Comparison of ENCODE assay signal across 15 cellular contexts in the genomic region with DNA sequence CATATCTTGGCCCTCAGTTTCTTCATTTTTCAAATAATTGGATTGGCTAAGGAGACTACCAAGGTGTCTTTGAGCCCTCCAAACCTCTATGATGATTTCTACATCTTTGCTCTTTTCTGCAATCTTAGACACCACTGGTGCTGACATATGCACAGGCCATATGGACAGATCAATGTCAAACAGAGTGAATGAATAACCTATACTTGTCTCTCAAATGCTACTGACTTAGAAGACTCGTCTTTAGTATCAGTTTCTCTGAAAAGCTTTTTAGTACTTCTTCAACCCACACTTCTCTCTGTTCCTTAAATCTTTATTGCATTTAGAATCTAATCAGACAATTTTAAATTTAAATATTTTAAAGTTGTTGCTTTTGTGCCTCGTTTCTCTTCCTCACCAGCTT.
DNase-seq lines count a peak whose midpoint lies in the region; ATAC-seq and TF ChIP-seq lines count a peak whose summit lies in the region.
"Had no signal": no experiment of that assay in that cellular context is flagged by ENCODE, and none has a peak within 500 bp of the region (broad histone marks: within the 10 kb centered on the region; RNA-seq: fewer than 3 reads in every experiment).

No MANE protein-coding gene starts in this region.

- TF ChIP-seq CTCF in psoas muscle (IDR thresholded peaks at IDR 0.05) = no peak

- H3K9me3 ChIP-seq in psoas muscle = no peaks in the 10 kb centered on the region

- H3K27ac ChIP-seq in psoas muscle = no peak overlapping the region
- H3K27ac ChIP-seq: SJCRH30, skin epidermis had no signal

- intact Hi-C loops in psoas muscle (cut with DNase I) = no loop called here

- in situ Hi-C loops in KBM-7 (cut with MboI; ENCODE audit: low pct_unique_long_range_greater_than_20kb, low sequenced_read_pairs) = no loop called here

- 93 to 97% (median 96%) methylated on average over 2 of the region's 2 CpGs for WGBS in psoas muscle, 3 donors

- no peaks in the 10 kb centered on the region for H3K27me3 ChIP-seq in psoas muscle (ENCODE audit: insufficient read depth in 3 of 3, low read length in 2 of 3)
- H3K27me3 ChIP-seq: SJCRH30 had no signal

- peak; percentile 51 for ATAC-seq in GM18870 (IDR thresholded peaks at IDR 0.05; ENCODE audit: unreplicated experiment)
- ATAC-seq in GM21447 (IDR thresholded peaks at IDR 0.05; ENCODE audit: unreplicated experiment) = peak; percentile 59
- peak; percentile 65 for ATAC-seq in HG03025 (IDR thresholded peaks at IDR 0.05; ENCODE audit: low FRiP score, unreplicated experiment)
- peak; percentile 45 for ATAC-seq in HG03558 (IDR thresholded peaks at IDR 0.05; ENCODE audit: extremely low read depth, unreplicated experiment)
- no peak for ATAC-seq in psoas muscle
- ATAC-seq in GM21360 (IDR thresholded peaks at IDR 0.05; ENCODE audit: unreplicated experiment) = no peak

- no peaks in the 10 kb centered on the region for H3K36me3 ChIP-seq in psoas muscle (ENCODE audit: insufficient read depth in 1 of 2, low read depth in 1 of 2)
- H3K36me3 ChIP-seq: SJCRH30 had no signal

- H3K4me1 ChIP-seq in psoas muscle = no peaks in the 10 kb centered on the region
- H3K4me1 ChIP-seq: SJCRH30 had no signal

- H3K4me3 ChIP-seq in psoas muscle = no peak overlapping the region
- H3K4me3 ChIP-seq: SJCRH30, skin epidermis had no signal

- DNase-seq in AG08396 (ENCODE audit: low spot score) (no peak), psoas muscle (no peak), KBM-7 (no peak)
- DNase-seq: activated naive CD4-positive, alpha-beta T cell; C1 segment of cervical spinal cord; effector memory CD4-positive, alpha-beta T cell; foreskin fibroblast; Karpas-422; SJCRH30 had no signal

Comparison
In these comparisons a context has a peak if more than half of its experiments do, and no peak if none do; other contexts are left out.
1. ATAC-seq: peak in GM18870 (single experiment), GM21447 (single experiment), HG03025 (single experiment) and HG03558 (single experiment); none in psoas muscle (0 of 4) and GM21360 (single experiment).